In genomic region chr20:8505817-8506216, GRCh38 we compare ENCODE assay signal across 23 cellular contexts.
A peak's percentile ranks its signal among the peaks of the same experiment; 100 is the strongest.
DNase-seq lines count a peak whose midpoint lies in the region; ATAC-seq, FAIRE-seq and TF ChIP-seq lines count a peak whose summit lies in the region.
"Had no signal": no experiment of that assay in that cellular context is flagged by ENCODE, and none has a peak within 500 bp of the region (broad histone marks: within the 10 kb centered on the region; RNA-seq: fewer than 3 reads in every experiment).

No MANE protein-coding gene starts in this region.

- H3K4me3 ChIP-seq in H1 (ENCODE audit: extremely low read depth in 1 of 4, insufficient read depth in 2 of 4, low read depth in 3 of 4, low read length in 4 of 4) = no peak overlapping the region
- H3K4me3 ChIP-seq: GM12878, MG63, SJCRH30 had no signal

- H3K4ac ChIP-seq in H1 (replicated peaks; ENCODE audit: insufficient read length, low read depth, low read length) = no peak overlapping the region

- H3K14ac ChIP-seq in H1 (ENCODE audit: insufficient read length) = no peak overlapping the region

- H3K23me2 ChIP-seq in H1 (ENCODE audit: low read depth, low read length) = no peaks in the 10 kb centered on the region

- H3K4me1 ChIP-seq in H1 (replicated peaks in 1 of 4; ENCODE audit: control insufficient read depth in 3 of 4, insufficient read depth in 4 of 4, low read length in 3 of 4) = no peaks in the 10 kb centered on the region
- H3K4me1 ChIP-seq: SJCRH30 had no signal

- no peak overlapping the region for H3K27ac Mint-ChIP-seq in activated CD4-positive, alpha-beta T cell treated with anti-CD3 and anti-CD28 coated beads, Interleukin-2, amount 10 ng/mL, durations not matched to agents 7 days and 5 days
- H3K27ac Mint-ChIP-seq: CD4-positive, alpha-beta memory T cell had no signal

- no peak for TF ChIP-seq CTCF in H1 (IDR thresholded peaks at IDR 0.05; ENCODE audit: control extremely low read depth in 1 of 3, insufficient read depth in 1 of 3, low read depth in 1 of 3, low read length in 3 of 3)

- no peak overlapping the region for H3K56ac ChIP-seq in H1 (replicated peaks; ENCODE audit: insufficient read length, low read depth, low read length)

- no peak overlapping the region for H3K4me3 Mint-ChIP-seq in activated CD4-positive, alpha-beta T cell treated with anti-CD3 and anti-CD28 coated beads, Interleukin-2, amount 10 ng/mL, durations not matched to agents 7 days and 5 days
- H3K4me3 Mint-ChIP-seq: CD4-positive, alpha-beta memory T cell had no signal

- no peak overlapping the region for H4K5ac ChIP-seq in H1 (ENCODE audit: insufficient read length, low read depth, low read length)

- no peaks in the 10 kb centered on the region for H3K36me3 Mint-ChIP-seq in activated CD4-positive, alpha-beta T cell treated with anti-CD3 and anti-CD28 coated beads, Interleukin-2, amount 10 ng/mL, durations not matched to agents 7 days and 5 days (ENCODE audit: low read depth)
- H3K36me3 Mint-ChIP-seq: CD4-positive, alpha-beta memory T cell had no signal

- no peak overlapping the region for H2BK20ac ChIP-seq in H1 (ENCODE audit: low read length)

- peak overlapping the region; percentile 34; the same call in 1 of the 2 replicates for H2AFZ ChIP-seq in H1 (ENCODE audit: low read length)

- H2AK5ac ChIP-seq in H1 (ENCODE audit: low read depth, low read length) = no peak overlapping the region

- no peak for ATAC-seq in GM18517 (IDR thresholded peaks at IDR 0.05; ENCODE audit: unreplicated experiment)
- ATAC-seq: GM12878, HepG2, Panc1 had no signal

- DNase-seq in AML-193 (lab: John Stamatoyannopoulos, UW) = peak; percentile 64 to 66
- peak; percentile 65 to 68 for DNase-seq in Kasumi-1 (lab: John Stamatoyannopoulos, UW)
- peak; percentile 30 for DNase-seq in NOMO-1 treated with dmso at 0.1 percent for 144 hours (lab: John Stamatoyannopoulos, UW; ENCODE audit: unreplicated experiment)
- DNase-seq in H1 (ENCODE audit: low read depth in 1 of 2, low spot score in 2 of 2) = no peak
- no peak for DNase-seq in effector CD4-positive, alpha-beta T cell
- DNase-seq in AG08396 (ENCODE audit: low spot score) = no peak
- DNase-seq in activated CD4-positive, alpha-beta T cell treated with anti-CD3 and anti-CD28 coated beads, Interleukin-2, amount 10 ng/mL, durations not matched to agents 7 days and 5 days = no peak
- DNase-seq: BE2C; CD4-positive, alpha-beta memory T cell; DMS153; GDM1; MG63; NCI-H187 treated with DMSO at 0.1 percent for 48 hours; NCI-H226; NCI-H524; NCI-H82; SJCRH30 had no signal

- H2BK5ac ChIP-seq in H1 (ENCODE audit: low read depth, low read length) = no peak overlapping the region

- FAIRE-seq in H1 (lab: Jason Lieb, UNC) = no peak
- FAIRE-seq: GM12878, H54, HepG2 had no signal

- H3K9me3 Mint-ChIP-seq in activated CD4-positive, alpha-beta T cell treated with anti-CD3 and anti-CD28 coated beads, Interleukin-2, amount 10 ng/mL, durations not matched to agents 7 days and 5 days = no peaks in the 10 kb centered on the region

- no peak overlapping the region for H3K18ac ChIP-seq in H1 (ENCODE audit: extremely low read depth, low read length)

- no peak for TF ChIP-seq RAD21 in H1 (IDR thresholded peaks at IDR 0.05 in 1 of 2, conservative IDR thresholded peaks at IDR 0.05 in 1 of 2; ENCODE audit: low read depth in 2 of 2, low read length in 2 of 2)

- H4K20me1 ChIP-seq in H1 (replicated peaks in 1 of 2; ENCODE audit: control insufficient read depth in 1 of 2, insufficient read depth in 2 of 2, low read length in 2 of 2) = no peaks in the 10 kb centered on the region

- H3K36me3 ChIP-seq in H1 (ENCODE audit: control insufficient read depth in 2 of 4, insufficient read depth in 4 of 4, low read length in 3 of 4) = no peaks in the 10 kb centered on the region
- H3K36me3 ChIP-seq: BE2C, MG63, SJCRH30 had no signal

- 75% methylated on average over 2 of the region's 2 CpGs; no CpG with 5 or more reads in 1 of the 2 experiments for WGBS in H1 (ENCODE audit: extremely low coverage in 1 of 2, insufficient coverage in 1 of 2, insufficient read length in 1 of 2, insufficient replicate concordance in 2 of 2, low coverage in 1 of 2, low lambda C conversion rate in 2 of 2, missing lambda C conversion rate in 1 of 2), 2 experiments

- H4K91ac ChIP-seq in H1 (replicated peaks; ENCODE audit: insufficient read length, low read length) = no peak overlapping the region

- CTCF ChIA-PET in H1 (lab: Charles Lee; ENCODE audit: partially characterized antibody) = interaction anchor here (1.9 kb wide), 1 partner anchor 216 kb away, joined by 6 read pairs; no protein-coding TSS in a partner anchor
- CTCF ChIA-PET in activated CD4-positive, alpha-beta T cell treated with anti-CD3 and anti-CD28 coated beads, Interleukin-2, amount 10 ng/mL, durations not matched to agents 7 days and 5 days (lab: Charles Lee) = no interaction called here

- no peaks in the 10 kb centered on the region for H3K27me3 ChIP-seq in H1 (replicated peaks in 1 of 4; ENCODE audit: control insufficient read depth in 3 of 4, extremely low read depth in 1 of 4, insufficient read depth in 3 of 4, low read length in 3 of 4)
- H3K27me3 ChIP-seq: BE2C, MG63, SJCRH30 had no signal

- no peak for TF ChIP-seq POLR2A in H1 (IDR thresholded peaks at IDR 0.05; ENCODE audit: control extremely low read depth in 1 of 2, low read depth in 2 of 2, low read length in 2 of 2)

- H2BK120ac ChIP-seq in H1 (replicated peaks; ENCODE audit: low read depth, low read length) = no peak overlapping the region

- no peaks in the 10 kb centered on the region for H3K4me1 Mint-ChIP-seq in activated CD4-positive, alpha-beta T cell treated with anti-CD3 and anti-CD28 coated beads, Interleukin-2, amount 10 ng/mL, durations not matched to agents 7 days and 5 days

- no peak overlapping the region for H3K23ac ChIP-seq in H1 (ENCODE audit: insufficient read length)

- no peaks in the 10 kb centered on the region for H3K79me1 ChIP-seq in H1 (ENCODE audit: low read depth, low read length)

- H4K8ac ChIP-seq in H1 (ENCODE audit: extremely low read depth, insufficient read depth, low read length) = no peak overlapping the region

- H2BK15ac ChIP-seq in H1 (ENCODE audit: low read length) = no peak overlapping the region

- no peaks in the 10 kb centered on the region for H3K79me2 ChIP-seq in H1 (ENCODE audit: control insufficient read depth in 1 of 2, insufficient read depth in 2 of 2, low read length in 2 of 2)

- no peak overlapping the region for H3K4me2 ChIP-seq in H1 (ENCODE audit: insufficient read depth in 1 of 2, low read depth in 2 of 2, low read length in 2 of 2)

- no peak for TF ChIP-seq EP300 in H1 (IDR thresholded peaks at IDR 0.05; ENCODE audit: borderline replicate concordance in 1 of 2, low read depth in 2 of 2, low read length in 2 of 2)

- H3K27ac ChIP-seq in H1 (ENCODE audit: low read depth, low read length) = no peak overlapping the region
- H3K27ac ChIP-seq: 22Rv1, SJCRH30 had no signal

- H2BK12ac ChIP-seq in H1 (ENCODE audit: low read depth, low read length) = no peak overlapping the region

- H3K9me3 ChIP-seq in H1 (ENCODE audit: insufficient read depth in 2 of 2, low read depth in 1 of 2, low read length in 1 of 2) = no peaks in the 10 kb centered on the region
- H3K9me3 ChIP-seq: BE2C, MG63, SJCRH30 had no signal

- H3K9ac ChIP-seq in H1 (replicated peaks in 1 of 4; ENCODE audit: extremely low read depth in 1 of 4, low read depth in 3 of 4, low read length in 3 of 4) = no peak overlapping the region

- no peaks in the 10 kb centered on the region for H3K27me3 Mint-ChIP-seq in activated CD4-positive, alpha-beta T cell treated with anti-CD3 and anti-CD28 coated beads, Interleukin-2, amount 10 ng/mL, durations not matched to agents 7 days and 5 days
- H3K27me3 Mint-ChIP-seq: CD4-positive, alpha-beta memory T cell had no signal

- POLR2A ChIA-PET in H1 (lab: Charles Lee; ENCODE audit: partially characterized antibody) = no interaction called here
- POLR2A ChIA-PET in activated CD4-positive, alpha-beta T cell treated with anti-CD3 and anti-CD28 coated beads, Interleukin-2, amount 10 ng/mL, durations not matched to agents 7 days and 5 days (lab: Charles Lee) = no interaction called here

TF ChIP-seq in H1, 55 proteins besides CTCF, POLR2A, EP300 and RAD21 (continues in another document):
- TF ChIP-seq USF2 (IDR thresholded peaks at IDR 0.05; ENCODE audit: low read length) (no peak), KDM4A (IDR thresholded peaks at IDR 0.05; ENCODE audit: low read depth, low read length, severe bottlenecking) (no peak), EZH2 (IDR thresholded peaks at IDR 0.05; ENCODE audit: low read depth, low read length, severe bottlenecking) (no peak), GTF2F1 (IDR thresholded peaks at IDR 0.05; ENCODE audit: borderline replicate concordance, low read depth, low read length) (no peak), CHD2 (IDR thresholded peaks at IDR 0.05; ENCODE audit: low read length) (no peak), CBX5 (IDR thresholded peaks at IDR 0.05; ENCODE audit: low read depth, low read length) (no peak), CREB1 (IDR thresholded peaks at IDR 0.05) (no peak), SIN3A (conservative IDR thresholded peaks at IDR 0.05 in 1 of 2, IDR thresholded peaks at IDR 0.05 in 1 of 2; ENCODE audit: low read depth in 1 of 2, low read length in 2 of 2) (no peak), TAF1 (IDR thresholded peaks at IDR 0.05; ENCODE audit: low read depth, low read length) (no peak), RNF2 (IDR thresholded peaks at IDR 0.05; ENCODE audit: borderline replicate concordance, low read depth, low read length, missing control alignments, poor library complexity, severe bottlenecking) (no peak), BACH1 (IDR thresholded peaks at IDR 0.05; ENCODE audit: low read length) (no peak), RXRA (IDR thresholded peaks at IDR 0.05; ENCODE audit: insufficient read depth, low read depth, low read length) (no peak), BRCA1 (IDR thresholded peaks at IDR 0.05; ENCODE audit: low read depth, low read length) (no peak)

Comparison
In these comparisons a context has a peak if more than half of its experiments do, and no peak if none do; other contexts are left out.
1. DNase-seq: peak in AML-193 (2 of 2), Kasumi-1 (2 of 2) and NOMO-1 treated with dmso at 0.1 percent for 144 hours (single experiment); none in H1 (0 of 2), effector CD4-positive, alpha-beta T cell (single experiment), AG08396 (single experiment) and activated CD4-positive, alpha-beta T cell treated with anti-CD3 and anti-CD28 coated beads, Interleukin-2, amount 10 ng/mL, durations not matched to agents 7 days and 5 days (single experiment).